In the genomic region with DNA sequence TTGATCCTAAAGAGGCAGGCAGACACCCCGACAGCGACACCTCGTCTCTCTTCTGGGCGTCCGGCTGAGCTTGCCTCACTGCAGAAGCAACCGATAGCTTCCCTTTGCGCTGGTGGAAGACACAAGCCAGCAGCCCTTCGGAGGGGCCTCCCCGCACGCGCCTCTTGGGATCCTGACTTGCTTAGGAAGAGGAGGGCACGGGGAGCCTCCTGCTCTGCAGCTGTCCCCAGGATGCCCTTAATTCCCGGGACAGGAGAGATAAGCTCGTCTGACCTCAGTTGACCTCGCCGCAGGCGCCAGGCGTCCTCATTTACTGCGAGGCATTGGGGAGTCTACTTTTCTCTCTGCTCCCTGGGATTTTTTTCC, we compare ENCODE assay signal across 8 cellular contexts.
DNase-seq lines count a peak whose midpoint lies in the region; ATAC-seq and TF ChIP-seq lines count a peak whose summit lies in the region.

No MANE protein-coding gene starts in this region.

- H3K36me3 Mint-ChIP-seq in activated naive CD4-positive, alpha-beta T cell treated with anti-CD3 and anti-CD28 coated beads for 36 hours (ENCODE audit: low read depth) = no peaks in the 10 kb centered on the region

- H3K9me2 ChIP-seq in Loucy (replicated peaks; ENCODE audit: low read depth, low read length) = no peaks in the 10 kb centered on the region

- no peaks in the 10 kb centered on the region for H3K9me3 Mint-ChIP-seq in activated naive CD4-positive, alpha-beta T cell treated with anti-CD3 and anti-CD28 coated beads for 36 hours

- TF ChIP-seq CTCF in Loucy (conservative IDR thresholded peaks at IDR 0.05; ENCODE audit: low read length) = no peak
- TF ChIP-seq CTCF in cardiac muscle cell (IDR thresholded peaks at IDR 0.05; ENCODE audit: low read depth, low read length) = no peak

- H2AK5ac ChIP-seq in trophoblast cell (ENCODE audit: low read length) = no peak overlapping the region

- H3K9ac ChIP-seq in Loucy (ENCODE audit: low read depth, low read length, poor library complexity, severe bottlenecking) = peak overlapping the region; percentile 82
- H3K9ac ChIP-seq in trophoblast cell (ENCODE audit: low read length) = peak overlapping the region; percentile 32

- H3K4me3 Mint-ChIP-seq in activated naive CD4-positive, alpha-beta T cell treated with anti-CD3 and anti-CD28 coated beads for 36 hours = peak overlapping the region; percentile 79

- H3K9me3 ChIP-seq in Loucy (ENCODE audit: insufficient read depth, low read depth, low read length) (no peaks in the 10 kb centered on the region), cardiac muscle cell (ENCODE audit: low read depth) (no peaks in the 10 kb centered on the region), trophoblast cell (ENCODE audit: insufficient read depth, low read depth, low read length) (peaks cover 3% of the 10 kb centered on the region)

- H3K4me2 ChIP-seq in Loucy (ENCODE audit: low read depth, low read length, poor library complexity, severe bottlenecking) (peak overlapping the region; percentile 49), trophoblast cell (ENCODE audit: low read length) (peak overlapping the region; percentile 99)

- H2BK120ac ChIP-seq in trophoblast cell (ENCODE audit: insufficient read depth, low read length, poor library complexity) = no peak overlapping the region

- no peak overlapping the region for H3K4ac ChIP-seq in trophoblast cell (ENCODE audit: low read depth, low read length)

- H2AFZ ChIP-seq in Loucy (ENCODE audit: low read length) (0 out of 2 replicates have a peak overlapping the region, but pooled peaks have one; percentile 3), trophoblast cell (ENCODE audit: insufficient read depth, low read length, poor library complexity) (peak overlapping the region; percentile 5)

- WGBS in trophoblast cell (ENCODE audit: extremely low coverage, insufficient coverage, insufficient read length) = no CpG with 5 or more reads among the region's 19 CpGs

- no peaks in the 10 kb centered on the region for H3F3A ChIP-seq in Loucy (ENCODE audit: low read depth)

- no peak overlapping the region for H4K91ac ChIP-seq in trophoblast cell (ENCODE audit: low read depth, low read length)

- DNase-seq in activated naive CD4-positive, alpha-beta T cell treated with anti-CD3 and anti-CD28 coated beads for 36 hours = peak; percentile 47
- no peak for DNase-seq in activated naive CD4-positive, alpha-beta T cell treated with anti-CD3 and anti-CD28 coated beads, Interleukin-2, amount 50 U/mL, for 16 hours
- DNase-seq in activated T-helper 9 cell treated with anti-CD3 and anti-CD28 coated beads, Interleukin-2, amount 50 U/mL, for 16 hours (ENCODE audit: low read depth) = peak; percentile 1
- peak; percentile 61 to 80 for DNase-seq in cardiac muscle cell (ENCODE audit: low read depth in 1 of 2, low spot score in 1 of 2)
- DNase-seq in trophoblast cell = no peak
- DNase-seq in DMS79 (lab: John Stamatoyannopoulos, UW) = no peak

- peaks cover 12% of the 10 kb centered on the region for H3K4me1 Mint-ChIP-seq in activated naive CD4-positive, alpha-beta T cell treated with anti-CD3 and anti-CD28 coated beads for 36 hours (ENCODE audit: low read depth)

- H3K23ac ChIP-seq in trophoblast cell (ENCODE audit: low read length) = no peak overlapping the region

- no peaks in the 10 kb centered on the region for H4K20me1 ChIP-seq in Loucy (ENCODE audit: insufficient read depth, low read length, poor library complexity, severe bottlenecking)

- no peak overlapping the region for H3K18ac ChIP-seq in trophoblast cell (ENCODE audit: low read length)

- peak overlapping the region; percentile 10 for H3K4me3 ChIP-seq in Loucy (ENCODE audit: low read length, poor library complexity, severe bottlenecking)
- H3K4me3 ChIP-seq in cardiac muscle cell = peak overlapping the region; percentile 30
- no peak overlapping the region for H3K4me3 ChIP-seq in trophoblast cell (ENCODE audit: low read depth, low read length)

- H2BK12ac ChIP-seq in trophoblast cell (ENCODE audit: low read length) = peak overlapping the region; percentile 9

- CTCF ChIA-PET in activated naive CD4-positive, alpha-beta T cell treated with anti-CD3 and anti-CD28 coated beads for 36 hours (lab: Charles Lee) = interaction anchor here (0.6 to 2.2 kb wide), 10 partner anchors 64 to 1412 kb away, joined by 3 to 6 read pairs (median 4); no protein-coding TSS in a partner anchor

- intact Hi-C loops in activated naive CD4-positive, alpha-beta T cell treated with anti-CD3 and anti-CD28 coated beads for 36 hours (cut with micrococcal nuclease) = loop anchor here (1.0 to 10.0 kb wide), 11 partner anchors 65 to 1412 kb away; no protein-coding TSS in a partner anchor

- peak overlapping the region; percentile 31 for H4K8ac ChIP-seq in trophoblast cell (ENCODE audit: low read depth, low read length)

- no peak overlapping the region for H4K12ac ChIP-seq in trophoblast cell (ENCODE audit: low read depth, low read length)

- no peaks in the 10 kb centered on the region for H3K27me3 Mint-ChIP-seq in activated naive CD4-positive, alpha-beta T cell treated with anti-CD3 and anti-CD28 coated beads for 36 hours (ENCODE audit: low read depth)

- H3K27ac Mint-ChIP-seq in activated naive CD4-positive, alpha-beta T cell treated with anti-CD3 and anti-CD28 coated beads for 36 hours = peak overlapping the region; percentile 71

- H3K14ac ChIP-seq in trophoblast cell (ENCODE audit: low read length) = no peak overlapping the region

- no peaks in the 10 kb centered on the region for H3K27me3 ChIP-seq in Loucy (ENCODE audit: insufficient read depth, low read length, poor library complexity, severe bottlenecking)
- H3K27me3 ChIP-seq in cardiac muscle cell = no peaks in the 10 kb centered on the region
- no peaks in the 10 kb centered on the region for H3K27me3 ChIP-seq in trophoblast cell (ENCODE audit: insufficient read depth, low read length)

- H3K4me1 ChIP-seq in Loucy (ENCODE audit: insufficient read depth, low read length, poor library complexity, severe bottlenecking) (peaks cover 73% of the 10 kb centered on the region), cardiac muscle cell (ENCODE audit: low read depth) (peaks cover 8% of the 10 kb centered on the region), trophoblast cell (ENCODE audit: control insufficient read depth in 1 of 2, insufficient read depth in 2 of 2, low read length in 2 of 2) (peaks cover 9 to 12% of the 10 kb centered on the region in 2 experiments)

- peak overlapping the region; percentile 61 for H3K27ac ChIP-seq in cardiac muscle cell
- H3K27ac ChIP-seq in trophoblast cell (ENCODE audit: low read depth, low read length) = no peak overlapping the region

- H3K79me1 ChIP-seq in trophoblast cell (ENCODE audit: low read length) = peaks cover 2% of the 10 kb centered on the region

- peaks cover 22% of the 10 kb centered on the region; the same call in 1 of the 2 replicates for H3K79me2 ChIP-seq in Loucy (ENCODE audit: insufficient read depth, low read length)
- no peaks in the 10 kb centered on the region for H3K79me2 ChIP-seq in trophoblast cell (ENCODE audit: control insufficient read depth, insufficient read depth, low read length, poor library complexity)

- no peak overlapping the region for H2BK5ac ChIP-seq in trophoblast cell (ENCODE audit: low read depth, low read length, poor library complexity)

- no peaks in the 10 kb centered on the region for H3K36me3 ChIP-seq in Loucy (ENCODE audit: insufficient read depth, low read length)
- no peaks in the 10 kb centered on the region for H3K36me3 ChIP-seq in cardiac muscle cell
- H3K36me3 ChIP-seq in trophoblast cell (ENCODE audit: control insufficient read depth in 1 of 2, insufficient read depth in 2 of 2, low read length in 2 of 2) = no peaks in the 10 kb centered on the region

- no peak for ATAC-seq in GM21381 (IDR thresholded peaks at IDR 0.05; ENCODE audit: unreplicated experiment)

Comparison
In these comparisons a context has a peak if more than half of its experiments do, and no peak if none do; other contexts are left out.
1. DNase-seq: peak in activated naive CD4-positive, alpha-beta T cell treated with anti-CD3 and anti-CD28 coated beads for 36 hours (single experiment), activated T-helper 9 cell treated with anti-CD3 and anti-CD28 coated beads, Interleukin-2, amount 50 U/mL, for 16 hours (single experiment) and cardiac muscle cell (2 of 2); none in activated naive CD4-positive, alpha-beta T cell treated with anti-CD3 and anti-CD28 coated beads, Interleukin-2, amount 50 U/mL, for 16 hours (single experiment), trophoblast cell (0 of 2) and DMS79 (single experiment).